In genomic region chr3:50708620-50709019, GRCh38 we compare ENCODE assay signal across 24 cellular contexts. TPM values are rescaled to one million over a fixed set of nuclear protein-coding genes. Genes with fewer than 3 reads are reported as not detected.
DNase-seq lines count a peak whose midpoint lies in the region; ATAC-seq and TF ChIP-seq lines count a peak whose summit lies in the region.
"Had no signal": no experiment of that assay in that cellular context is flagged by ENCODE, and none has a peak within 500 bp of the region (broad histone marks: within the 10 kb centered on the region; RNA-seq: fewer than 3 reads in every experiment).

No MANE protein-coding gene starts in this region.

- no peak for TF ChIP-seq CTCF in parathyroid adenoma (IDR thresholded peaks at IDR 0.05)

- no peak overlapping the region for H3K9ac ChIP-seq in parathyroid adenoma

- no peak for TF ChIP-seq EP300 in Ishikawa (IDR thresholded peaks at IDR 0.05; ENCODE audit: borderline replicate concordance)

- H3K27me3 Mint-ChIP-seq in immature natural killer cell (ENCODE audit: low read depth in 3 of 3), result peaks cover 0 to 18% (median 5%) of the 10 kb centered on the region in 3 donors
- H3K27me3 Mint-ChIP-seq: activated CD4-positive, alpha-beta T cell treated with anti-CD3 and anti-CD28 coated beads, Interleukin-2, amount 10 ng/mL, durations not matched to agents 24 days and 14 days had no signal

- H3K4me2 ChIP-seq in parathyroid adenoma (ENCODE audit: low read length), result no peak overlapping the region

- H3K4me3 Mint-ChIP-seq in immature natural killer cell, result no peak overlapping the region
- H3K4me3 Mint-ChIP-seq: activated CD4-positive, alpha-beta T cell treated with anti-CD3 and anti-CD28 coated beads, Interleukin-2, amount 10 ng/mL, durations not matched to agents 24 days and 14 days had no signal

- no peaks in the 10 kb centered on the region for H3K9me3 Mint-ChIP-seq in immature natural killer cell
- H3K9me3 Mint-ChIP-seq: activated T-helper 2 cell treated with anti-CD3 and anti-CD28 coated beads, Interferon-gamma antibody, Interleukin-2, Interleukin-4, amounts not matched to agents 10 μg/mL and 5 μg/mL and 100 μg/mL, durations not matched to agents 14 hours and 24 hours and 36 hours had no signal

- peaks cover 35% of the 10 kb centered on the region for H3K79me2 ChIP-seq in parathyroid adenoma

- no peaks in the 10 kb centered on the region for H3K4me1 Mint-ChIP-seq in immature natural killer cell
- H3K4me1 Mint-ChIP-seq: activated CD4-positive, alpha-beta T cell treated with anti-CD3 and anti-CD28 coated beads, Interleukin-2, amount 10 ng/mL, durations not matched to agents 24 days and 14 days had no signal

- no peaks in the 10 kb centered on the region for H3K27me3 ChIP-seq in parathyroid adenoma (ENCODE audit: control insufficient read depth, insufficient read depth, low read length)
- H3K27me3 ChIP-seq: ascending aorta, gastrocnemius medialis, stomach, vagina had no signal

- no peak overlapping the region for H3K27ac Mint-ChIP-seq in immature natural killer cell
- H3K27ac Mint-ChIP-seq: activated CD4-positive, alpha-beta T cell treated with anti-CD3 and anti-CD28 coated beads, Interleukin-2, amount 10 ng/mL, durations not matched to agents 24 days and 14 days; activated T-helper 2 cell treated with anti-CD3 and anti-CD28 coated beads, Interferon-gamma antibody, Interleukin-2, Interleukin-4, amounts not matched to agents 10 μg/mL and 5 μg/mL and 100 μg/mL, durations not matched to agents 14 hours and 24 hours and 36 hours had no signal

- DNase-seq in activated CD4-positive, alpha-beta T cell treated with anti-CD3 and anti-CD28 coated beads, Interleukin-2, amount 50 U/mL, for 48 hours, result peak; percentile 5 to 9
- no peak for DNase-seq in activated CD4-positive, alpha-beta T cell treated with anti-CD3 and anti-CD28 coated beads for 4 hours
- DNase-seq in RPMI8226 (peak; percentile 10), immature natural killer cell (no peak)
- DNase-seq: activated CD4-positive, alpha-beta T cell treated with anti-CD3 and anti-CD28 coated beads, Interleukin-2, amount 10 ng/mL, durations not matched to agents 24 days and 14 days; gastrocnemius medialis; KG1; NCI-H1092 treated with DMSO at 0.1 percent for 48 hours; NCI-H510A treated with DMSO at 0.1 percent for 48 hours; PC-3; psoas muscle; stomach; T1000 had no signal

- no peaks in the 10 kb centered on the region for H3K9me3 ChIP-seq in parathyroid adenoma (ENCODE audit: control insufficient read depth, low read length)
- H3K9me3 ChIP-seq: gastrocnemius medialis, psoas muscle, SJSA1, vagina had no signal

- ATAC-seq in GM18502 (IDR thresholded peaks at IDR 0.05; ENCODE audit: poor library complexity, unreplicated experiment) (no peak), HG03342 (IDR thresholded peaks at IDR 0.05; ENCODE audit: unreplicated experiment) (no peak)
- ATAC-seq: gastrocnemius medialis, PC-3, psoas muscle had no signal

- no peak overlapping the region for H3K4me3 ChIP-seq in parathyroid adenoma (ENCODE audit: low read depth, low read length)
- H3K4me3 ChIP-seq: ascending aorta, coronary artery, gastrocnemius medialis, psoas muscle, SJSA1, stomach, vagina had no signal

- peaks cover 7% of the 10 kb centered on the region for H3K4me1 ChIP-seq in parathyroid adenoma
- H3K4me1 ChIP-seq: ascending aorta, gastrocnemius medialis, psoas muscle, SJSA1, stomach, vagina had no signal

- no peaks in the 10 kb centered on the region for H3K36me3 ChIP-seq in parathyroid adenoma (ENCODE audit: control insufficient read depth, insufficient read depth, low read length)
- H3K36me3 ChIP-seq: ascending aorta, gastrocnemius medialis, SJSA1, stomach, vagina had no signal

- no peak for TF ChIP-seq RAD21 in Ishikawa (IDR thresholded peaks at IDR 0.05; ENCODE audit: low read depth)

- H3K27ac ChIP-seq in parathyroid adenoma, result peak overlapping the region; percentile 5
- H3K27ac ChIP-seq: ascending aorta, C4-2B, coronary artery, gastrocnemius medialis, HL-60, psoas muscle, SJSA1, stomach, vagina had no signal

- H3K36me3 Mint-ChIP-seq in immature natural killer cell, result peaks cover 0 to 8% (median 0%) of the 10 kb centered on the region in 3 donors

- no peak overlapping the region for H2AFZ ChIP-seq in parathyroid adenoma

TF ChIP-seq in Ishikawa, 13 proteins besides CTCF, POLR2A, EP300 and RAD21:
- TF ChIP-seq MAX (IDR thresholded peaks at IDR 0.05) (no peak), YY1 (IDR thresholded peaks at IDR 0.05; ENCODE audit: low read depth) (no peak), NFIC (IDR thresholded peaks at IDR 0.05) (peak; percentile 87), CEBPB (IDR thresholded peaks at IDR 0.05) (no peak)

RNA-seq across cellular contexts. Expression of gene DOCK3, which starts 33.9 kb away (rescaled TPM):
- under 1 TPM in 2 of 3 donors, not detected in 1; 0.06 to 0.08 TPM for polyA plus RNA-seq in immature natural killer cell

Comparison
In these comparisons a context has a peak if more than half of its experiments do, and no peak if none do; other contexts are left out.
1. DNase-seq: peak in activated CD4-positive, alpha-beta T cell treated with anti-CD3 and anti-CD28 coated beads, Interleukin-2, amount 50 U/mL, for 48 hours (2 of 2) and RPMI8226 (single experiment); none in activated CD4-positive, alpha-beta T cell treated with anti-CD3 and anti-CD28 coated beads for 4 hours (0 of 2) and immature natural killer cell (0 of 3).